ENCODE assay signal across 19 cellular contexts in the genomic region with DNA sequence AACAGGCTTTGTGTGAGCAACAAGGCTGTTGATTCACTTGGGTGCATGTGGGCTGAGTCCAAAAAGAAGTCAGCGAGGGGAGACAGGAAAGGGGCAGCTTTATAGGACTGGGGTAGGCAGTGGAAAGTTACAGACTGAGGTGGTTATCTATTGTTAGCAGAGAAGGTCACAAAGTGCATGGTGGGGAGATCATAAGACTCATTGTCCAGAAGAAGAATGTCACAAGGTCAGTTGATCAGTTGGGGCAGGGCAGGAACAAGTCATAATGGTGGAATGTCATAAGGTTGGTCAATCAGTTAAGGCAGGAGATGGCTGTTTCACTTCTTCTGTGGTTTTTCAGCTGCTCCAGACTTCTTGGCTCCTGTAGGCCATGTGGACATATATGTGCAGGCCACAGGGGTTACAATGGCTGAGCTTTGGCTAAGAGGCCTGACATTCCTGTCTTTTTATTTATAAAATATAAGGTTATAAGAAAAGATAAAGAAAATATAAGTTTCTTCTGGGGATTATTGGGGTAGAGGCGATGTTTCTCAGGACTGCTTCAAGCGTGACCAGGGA.
"Had no signal": no experiment of that assay in that cellular context is flagged by ENCODE, and none has a peak within 500 bp of the region (broad histone marks: within the 10 kb centered on the region; RNA-seq: fewer than 3 reads in every experiment).

No MANE protein-coding gene starts in this region.

- H3K36me3 Mint-ChIP-seq: activated CD4-positive, alpha-beta memory T cell treated with anti-CD3 and anti-CD28 coated beads for 36 hours; activated CD8-positive, alpha-beta memory T cell treated with anti-CD3 and anti-CD28 coated beads, Interleukin-2, amount 10 ng/mL, durations not matched to agents 7 days and 5 days; stimulated activated effector memory CD8-positive, alpha-beta T cell treated with anti-CD3 and anti-CD28 coated beads, Interleukin-12 subunit alpha, Interleukin-12 subunit beta, amount 100 ng/mL, for 72 hours had no signal

- H3K4me3 ChIP-seq: esophagus squamous epithelium, thoracic aorta had no signal

- DNase-seq: activated CD4-positive, alpha-beta memory T cell treated with anti-CD3 and anti-CD28 coated beads for 36 hours; activated CD4-positive, alpha-beta T cell treated with anti-CD3 and anti-CD28 coated beads for 36 hours; activated CD8-positive, alpha-beta memory T cell treated with anti-CD3 and anti-CD28 coated beads, Interleukin-2, amount 10 ng/mL, durations not matched to agents 7 days and 5 days; activated naive CD4-positive, alpha-beta T cell treated with anti-CD3 and anti-CD28 coated beads for 36 hours; activated naive CD8-positive, alpha-beta T cell treated with anti-CD3 and anti-CD28 coated beads, Interleukin-2, amount 50 U/mL, for 24 hours; activated T-cell treated with anti-CD3 and anti-CD28 coated beads, Interleukin-2, amount 50 U/mL, for 1 hour; aorta; effector CD8-positive, alpha-beta T cell; esophagus squamous epithelium; foreskin fibroblast; kidney glomerular epithelial cell; mesendoderm; nephron progenitor cell; occipital lobe had no signal

- H3K4me3 Mint-ChIP-seq: activated CD4-positive, alpha-beta memory T cell treated with anti-CD3 and anti-CD28 coated beads for 36 hours; activated CD4-positive, alpha-beta T cell treated with anti-CD3 and anti-CD28 coated beads for 36 hours; activated CD8-positive, alpha-beta memory T cell treated with anti-CD3 and anti-CD28 coated beads, Interleukin-2, amount 10 ng/mL, durations not matched to agents 7 days and 5 days; activated naive CD4-positive, alpha-beta T cell treated with anti-CD3 and anti-CD28 coated beads for 36 hours; activated naive CD8-positive, alpha-beta T cell treated with anti-CD3 and anti-CD28 coated beads, Interleukin-2, amount 50 U/mL, for 24 hours; nephron progenitor cell; stimulated activated effector memory CD8-positive, alpha-beta T cell treated with anti-CD3 and anti-CD28 coated beads, Interleukin-12 subunit alpha, Interleukin-12 subunit beta, amount 100 ng/mL, for 72 hours had no signal

- H3K9me3 ChIP-seq: esophagus squamous epithelium, thoracic aorta had no signal

- H3K36me3 ChIP-seq: esophagus squamous epithelium, thoracic aorta had no signal

- H3K27ac ChIP-seq: esophagus squamous epithelium, thoracic aorta had no signal

- H3K27me3 ChIP-seq: esophagus squamous epithelium had no signal

- FAIRE-seq: endothelial cell of umbilical vein had no signal

- H3K27me3 Mint-ChIP-seq: activated CD8-positive, alpha-beta memory T cell treated with anti-CD3 and anti-CD28 coated beads, Interleukin-2, amount 10 ng/mL, durations not matched to agents 7 days and 5 days; activated naive CD8-positive, alpha-beta T cell treated with anti-CD3 and anti-CD28 coated beads, Interleukin-2, amount 50 U/mL, for 24 hours; progenitor cell of endocrine pancreas had no signal

- H3K9me3 Mint-ChIP-seq: activated CD4-positive, alpha-beta memory T cell treated with anti-CD3 and anti-CD28 coated beads for 36 hours; activated naive CD8-positive, alpha-beta T cell treated with anti-CD3 and anti-CD28 coated beads, Interleukin-2, amount 50 U/mL, for 24 hours; nephron progenitor cell had no signal

- H3K4me1 Mint-ChIP-seq: activated CD4-positive, alpha-beta T cell treated with anti-CD3 and anti-CD28 coated beads for 36 hours; activated CD8-positive, alpha-beta memory T cell treated with anti-CD3 and anti-CD28 coated beads, Interleukin-2, amount 10 ng/mL, durations not matched to agents 7 days and 5 days; activated naive CD8-positive, alpha-beta T cell treated with anti-CD3 and anti-CD28 coated beads, Interleukin-2, amount 50 U/mL, for 24 hours; nephron progenitor cell; stimulated activated effector memory CD8-positive, alpha-beta T cell treated with anti-CD3 and anti-CD28 coated beads, Interleukin-12 subunit alpha, Interleukin-12 subunit beta, amount 100 ng/mL, for 72 hours had no signal

- ATAC-seq: activated CD4-positive, alpha-beta T cell treated with anti-CD3 and anti-CD28 coated beads for 36 hours; activated CD8-positive, alpha-beta memory T cell treated with anti-CD3 and anti-CD28 coated beads, Interleukin-2, amount 10 ng/mL, durations not matched to agents 7 days and 5 days; activated naive CD8-positive, alpha-beta T cell treated with anti-CD3 and anti-CD28 coated beads, Interleukin-2, amount 50 U/mL, for 24 hours; stimulated activated effector memory CD8-positive, alpha-beta T cell treated with anti-CD3 and anti-CD28 coated beads, Interleukin-12 subunit alpha, Interleukin-12 subunit beta, amount 100 ng/mL, for 72 hours had no signal

- H3K27ac Mint-ChIP-seq: activated CD4-positive, alpha-beta memory T cell treated with anti-CD3 and anti-CD28 coated beads for 36 hours; activated CD4-positive, alpha-beta T cell treated with anti-CD3 and anti-CD28 coated beads for 36 hours; activated CD8-positive, alpha-beta memory T cell treated with anti-CD3 and anti-CD28 coated beads, Interleukin-2, amount 10 ng/mL, durations not matched to agents 7 days and 5 days; activated naive CD4-positive, alpha-beta T cell treated with anti-CD3 and anti-CD28 coated beads for 36 hours; activated naive CD8-positive, alpha-beta T cell treated with anti-CD3 and anti-CD28 coated beads, Interleukin-2, amount 50 U/mL, for 24 hours; activated T-helper 2 cell treated with anti-CD3 and anti-CD28 coated beads, Interferon-gamma antibody, Interleukin-2, Interleukin-4, amounts not matched to agents 10 μg/mL and 5 μg/mL and 100 μg/mL, durations not matched to agents 14 hours and 24 hours and 36 hours; nephron progenitor cell; stimulated activated effector memory CD8-positive, alpha-beta T cell treated with anti-CD3 and anti-CD28 coated beads, Interleukin-12 subunit alpha, Interleukin-12 subunit beta, amount 100 ng/mL, for 72 hours had no signal
